In the genomic region with DNA sequence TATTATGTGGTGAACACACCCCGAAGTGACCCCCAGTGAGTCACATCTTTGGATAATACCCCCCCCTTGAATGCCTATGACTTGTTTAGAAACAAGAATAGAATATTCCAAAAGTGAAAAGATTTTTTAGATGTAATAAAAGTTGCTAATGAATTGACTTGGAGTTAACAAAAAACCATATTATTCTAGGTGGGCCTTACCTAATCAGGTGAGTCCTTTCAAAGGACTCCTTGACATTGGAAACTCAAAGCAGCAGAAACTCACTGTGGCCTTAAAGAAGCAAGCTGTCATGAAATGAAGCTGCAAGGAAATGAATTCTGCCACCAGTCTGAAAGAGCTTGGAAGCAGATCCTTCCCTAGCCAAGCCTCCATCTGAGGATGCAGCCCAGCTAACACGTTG, we compare ENCODE assay signal across 42 cellular contexts. TPM values are rescaled to one million over a fixed set of nuclear protein-coding genes. Genes with fewer than 3 reads are reported as not detected.
"Had no signal": no experiment of that assay in that cellular context is flagged by ENCODE, and none has a peak within 500 bp of the region (broad histone marks: within the 10 kb centered on the region; RNA-seq: fewer than 3 reads in every experiment).

No MANE protein-coding gene starts in this region.

- H3K9me3 ChIP-seq: ascending aorta, body of pancreas, breast epithelium had no signal

- H3K27ac ChIP-seq: ascending aorta, body of pancreas, brain microvascular endothelial cell, breast epithelium, cardiac muscle cell had no signal

- H3K4me3 Mint-ChIP-seq: activated naive CD4-positive, alpha-beta T cell treated with anti-CD3 and anti-CD28 coated beads for 36 hours; activated naive CD4-positive, alpha-beta T cell treated with anti-CD3 and anti-CD28 coated beads, Interleukin-2, amount 10 ng/mL, durations not matched to agents 7 days and 5 days; activated naive CD4-positive, alpha-beta T cell treated with anti-CD3 and anti-CD28 coated beads, Interleukin-2, amount 50 U/mL, for 24 hours; activated naive CD8-positive, alpha-beta T cell; activated naive CD8-positive, alpha-beta T cell treated with anti-CD3 and anti-CD28 coated beads for 36 hours; activated naive CD8-positive, alpha-beta T cell treated with anti-CD3 and anti-CD28 coated beads, Interleukin-2, amount 10 ng/mL, durations not matched to agents 7 days and 5 days; activated naive CD8-positive, alpha-beta T cell treated with anti-CD3 and anti-CD28 coated beads, Interleukin-2, amount 50 U/mL, for 24 hours; activated T-cell treated with anti-CD3 and anti-CD28 coated beads, Interleukin-2, amount 50 U/mL, for 24 hours; activated T-cell treated with anti-CD3 and anti-CD28 coated beads, Interleukin-2, amount 50 U/mL, for 4 hours; activated T-cell treated with anti-CD3 and anti-CD28 coated beads, Interleukin-2, amount 50 U/mL, for 72 hours; activated T-helper 1 cell treated with anti-CD3 and anti-CD28 coated beads, Interleukin-12 subunit alpha, Interleukin-12 subunit beta, Interleukin-2, Interleukin-4 antibody, amounts not matched to agents 30 ng/mL and 10 ng/mL and 1 ng/mL, durations not matched to agents 14 hours and 24 hours and 36 hours; activated T-helper 17 cell treated with anti-CD3 and anti-CD28 coated beads, Interleukin-2, amount 50 U/mL, for 72 hours; brain; central memory CD8-positive, alpha-beta T cell had no signal

- FAIRE-seq: astrocyte, bronchial epithelial cell had no signal

- H3K27me3 ChIP-seq: ascending aorta, body of pancreas had no signal

- ATAC-seq: activated naive CD4-positive, alpha-beta T cell treated with anti-CD3 and anti-CD28 coated beads, Interleukin-2, amount 50 U/mL, for 72 hours; activated naive CD8-positive, alpha-beta T cell treated with anti-CD3 and anti-CD28 coated beads, Interleukin-2, amount 50 U/mL, for 24 hours; activated T-cell treated with anti-CD3 and anti-CD28 coated beads, Interleukin-2, amount 50 U/mL, for 4 hours; activated T-cell treated with anti-CD3 and anti-CD28 coated beads, Interleukin-2, amount 50 U/mL, for 72 hours; activated T-helper 17 cell treated with anti-CD3 and anti-CD28 coated beads, Interleukin-2, amount 50 U/mL, for 72 hours; body of pancreas had no signal

- H3K4me1 Mint-ChIP-seq: activated naive CD4-positive, alpha-beta T cell treated with anti-CD3 and anti-CD28 coated beads, Interleukin-2, amount 10 ng/mL, durations not matched to agents 7 days and 5 days; activated naive CD4-positive, alpha-beta T cell treated with anti-CD3 and anti-CD28 coated beads, Interleukin-2, amount 50 U/mL, for 24 hours; activated naive CD8-positive, alpha-beta T cell treated with anti-CD3 and anti-CD28 coated beads for 36 hours; activated naive CD8-positive, alpha-beta T cell treated with anti-CD3 and anti-CD28 coated beads, Interleukin-2, amount 10 ng/mL, durations not matched to agents 7 days and 5 days; activated naive CD8-positive, alpha-beta T cell treated with anti-CD3 and anti-CD28 coated beads, Interleukin-2, amount 50 U/mL, for 24 hours; activated T-helper 17 cell treated with anti-CD3 and anti-CD28 coated beads, Interleukin-2, amount 50 U/mL, for 72 hours; brain; central memory CD8-positive, alpha-beta T cell had no signal

- H3K4me1 ChIP-seq: ascending aorta, breast epithelium had no signal

- H3K36me3 Mint-ChIP-seq: activated naive CD4-positive, alpha-beta T cell treated with anti-CD3 and anti-CD28 coated beads, Interleukin-2, amount 10 ng/mL, durations not matched to agents 7 days and 5 days; activated naive CD4-positive, alpha-beta T cell treated with anti-CD3 and anti-CD28 coated beads, Interleukin-2, amount 50 U/mL, for 24 hours; activated naive CD4-positive, alpha-beta T cell treated with anti-CD3 and anti-CD28 coated beads, Interleukin-2, amount 50 U/mL, for 72 hours; activated naive CD8-positive, alpha-beta T cell; activated naive CD8-positive, alpha-beta T cell treated with anti-CD3 and anti-CD28 coated beads for 36 hours; activated naive CD8-positive, alpha-beta T cell treated with anti-CD3 and anti-CD28 coated beads, Interleukin-2, amount 10 ng/mL, durations not matched to agents 7 days and 5 days; brain had no signal

- DNase-seq: activated effector memory CD4-positive, alpha-beta T cell treated with anti-CD3 and anti-CD28 coated beads, Interleukin-2, amount 50 U/mL, for 16 hours; activated effector memory CD4-positive, alpha-beta T cell treated with Interleukin-2 at 50 U/mL for 16 hours; activated gamma-delta T cell; activated gamma-delta T cell treated with Interleukin-2 at 50 U/mL for 16 hours; activated naive CD4-positive, alpha-beta T cell; activated naive CD4-positive, alpha-beta T cell treated with anti-CD3 and anti-CD28 coated beads for 36 hours; activated naive CD4-positive, alpha-beta T cell treated with anti-CD3 and anti-CD28 coated beads, Interleukin-2, amount 10 ng/mL, durations not matched to agents 7 days and 5 days; activated naive CD4-positive, alpha-beta T cell treated with anti-CD3 and anti-CD28 coated beads, Interleukin-2, amount 50 U/mL, for 16 hours; activated naive CD4-positive, alpha-beta T cell treated with Interleukin-2 at 50 U/mL for 16 hours; activated naive CD8-positive, alpha-beta T cell treated with anti-CD3 and anti-CD28 coated beads for 36 hours; activated naive CD8-positive, alpha-beta T cell treated with anti-CD3 and anti-CD28 coated beads, Interleukin-2, amount 10 ng/mL, durations not matched to agents 7 days and 5 days; activated naive CD8-positive, alpha-beta T cell treated with anti-CD3 and anti-CD28 coated beads, Interleukin-2, amount 50 U/mL, for 24 hours; activated T-cell treated with anti-CD3 and anti-CD28 coated beads, Interleukin-2, amount 50 U/mL, for 1 hour; activated T-cell treated with anti-CD3 and anti-CD28 coated beads, Interleukin-2, amount 50 U/mL, for 24 hours; activated T-cell treated with anti-CD3 and anti-CD28 coated beads, Interleukin-2, amount 50 U/mL, for 4 hours; activated T-cell treated with anti-CD3 and anti-CD28 coated beads, Interleukin-2, amount 50 U/mL, for 48 hours; activated T-cell treated with anti-CD3 and anti-CD28 coated beads, Interleukin-2, amount 50 U/mL, for 72 hours; amniotic stem cell; amygdala; anterior cingulate cortex; aorta; body of pancreas; brain microvascular endothelial cell; caudate nucleus; central memory CD4-positive, alpha-beta T cell; cerebellar nuclear complex had no signal

- H3K4me3 ChIP-seq: ascending aorta, body of pancreas, breast epithelium, cardiac muscle cell had no signal

- H3K9me3 Mint-ChIP-seq: activated naive CD4-positive, alpha-beta T cell treated with anti-CD3 and anti-CD28 coated beads for 36 hours; activated naive CD4-positive, alpha-beta T cell treated with anti-CD3 and anti-CD28 coated beads, Interleukin-2, amount 10 ng/mL, durations not matched to agents 7 days and 5 days; activated naive CD4-positive, alpha-beta T cell treated with anti-CD3 and anti-CD28 coated beads, Interleukin-2, amount 50 U/mL, for 24 hours; activated naive CD4-positive, alpha-beta T cell treated with anti-CD3 and anti-CD28 coated beads, Interleukin-2, amount 50 U/mL, for 72 hours; activated naive CD8-positive, alpha-beta T cell treated with anti-CD3 and anti-CD28 coated beads for 36 hours; activated naive CD8-positive, alpha-beta T cell treated with anti-CD3 and anti-CD28 coated beads, Interleukin-2, amount 10 ng/mL, durations not matched to agents 7 days and 5 days; activated naive CD8-positive, alpha-beta T cell treated with anti-CD3 and anti-CD28 coated beads, Interleukin-2, amount 50 U/mL, for 24 hours; activated T-cell treated with anti-CD3 and anti-CD28 coated beads, Interleukin-2, amount 50 U/mL, for 24 hours; activated T-cell treated with anti-CD3 and anti-CD28 coated beads, Interleukin-2, amount 50 U/mL, for 4 hours; activated T-cell treated with anti-CD3 and anti-CD28 coated beads, Interleukin-2, amount 50 U/mL, for 72 hours; activated T-helper 1 cell treated with anti-CD3 and anti-CD28 coated beads, Interleukin-12 subunit alpha, Interleukin-12 subunit beta, Interleukin-2, Interleukin-4 antibody, amounts not matched to agents 30 ng/mL and 10 ng/mL and 1 ng/mL, durations not matched to agents 14 hours and 24 hours and 36 hours; activated T-helper 17 cell treated with anti-CD3 and anti-CD28 coated beads, Interleukin-2, amount 50 U/mL, for 72 hours; activated T-helper 2 cell treated with anti-CD3 and anti-CD28 coated beads, Interferon-gamma antibody, Interleukin-2, Interleukin-4, amounts not matched to agents 10 μg/mL and 5 μg/mL and 100 μg/mL, durations not matched to agents 14 hours and 24 hours and 36 hours; central memory CD8-positive, alpha-beta T cell had no signal

- H3K36me3 ChIP-seq: ascending aorta, brain microvascular endothelial cell, breast epithelium, cardiac muscle cell had no signal

- H3K27ac Mint-ChIP-seq: activated naive CD4-positive, alpha-beta T cell treated with anti-CD3 and anti-CD28 coated beads for 36 hours; activated naive CD4-positive, alpha-beta T cell treated with anti-CD3 and anti-CD28 coated beads, Interleukin-2, amount 10 ng/mL, durations not matched to agents 7 days and 5 days; activated naive CD4-positive, alpha-beta T cell treated with anti-CD3 and anti-CD28 coated beads, Interleukin-2, amount 50 U/mL, for 24 hours; activated naive CD4-positive, alpha-beta T cell treated with anti-CD3 and anti-CD28 coated beads, Interleukin-2, amount 50 U/mL, for 72 hours; activated naive CD8-positive, alpha-beta T cell; activated naive CD8-positive, alpha-beta T cell treated with anti-CD3 and anti-CD28 coated beads for 36 hours; activated naive CD8-positive, alpha-beta T cell treated with anti-CD3 and anti-CD28 coated beads, Interleukin-2, amount 10 ng/mL, durations not matched to agents 7 days and 5 days; activated naive CD8-positive, alpha-beta T cell treated with anti-CD3 and anti-CD28 coated beads, Interleukin-2, amount 50 U/mL, for 24 hours; activated T-cell treated with anti-CD3 and anti-CD28 coated beads, Interleukin-2, amount 50 U/mL, for 24 hours; activated T-cell treated with anti-CD3 and anti-CD28 coated beads, Interleukin-2, amount 50 U/mL, for 72 hours; activated T-helper 1 cell treated with anti-CD3 and anti-CD28 coated beads, Interleukin-12 subunit alpha, Interleukin-12 subunit beta, Interleukin-2, Interleukin-4 antibody, amounts not matched to agents 30 ng/mL and 10 ng/mL and 1 ng/mL, durations not matched to agents 14 hours and 24 hours and 36 hours; activated T-helper 17 cell treated with anti-CD3 and anti-CD28 coated beads, Interleukin-2, amount 50 U/mL, for 72 hours; activated T-helper 2 cell treated with anti-CD3 and anti-CD28 coated beads, Interferon-gamma antibody, Interleukin-2, Interleukin-4, amounts not matched to agents 10 μg/mL and 5 μg/mL and 100 μg/mL, durations not matched to agents 14 hours and 24 hours and 36 hours; brain had no signal

RNA-seq across cellular contexts. Expression of gene ISL2, which starts 10.9 kb away (rescaled TPM):
- total RNA-seq: activated naive CD4-positive, alpha-beta T cell treated with anti-CD3 and anti-CD28 coated beads for 36 hours; activated naive CD4-positive, alpha-beta T cell treated with anti-CD3 and anti-CD28 coated beads, Interleukin-2, amount 50 U/mL, for 72 hours; activated naive CD8-positive, alpha-beta T cell treated with anti-CD3 and anti-CD28 coated beads, Interleukin-2, amount 10 ng/mL, durations not matched to agents 7 days and 5 days; aorta; ascending aorta; body of pancreas; cardiac muscle cell; cardiac septum; cerebellum; chondrocyte had no signal
- polyA plus RNA-seq: aorta, cardiac muscle cell had no signal
